ENCODE assay signal across 11 cellular contexts in the genomic region with DNA sequence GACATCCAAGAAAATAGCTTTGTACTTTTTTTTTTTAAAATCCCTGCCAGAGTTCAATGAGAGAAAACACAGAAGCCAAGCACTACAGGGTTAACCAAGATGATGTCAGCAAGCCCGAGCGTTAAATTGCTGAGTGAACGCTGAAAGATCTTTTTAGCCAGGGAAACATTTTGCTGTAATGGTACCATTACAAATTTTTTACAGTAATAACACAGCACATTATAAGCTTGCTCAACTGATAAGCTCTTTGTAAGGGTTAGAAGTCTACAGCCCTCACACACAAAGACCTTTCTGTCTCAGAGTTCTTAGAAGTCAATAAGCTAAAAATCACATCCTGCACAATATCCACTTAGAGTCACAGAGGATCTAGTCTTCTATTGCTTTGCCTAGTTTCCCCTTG. TPM values are rescaled to one million over a fixed set of nuclear protein-coding genes. Genes with fewer than 3 reads are reported as not detected.
DNase-seq lines count a peak whose midpoint lies in the region; ATAC-seq and TF ChIP-seq lines count a peak whose summit lies in the region.
"Had no signal": no experiment of that assay in that cellular context is flagged by ENCODE, and none has a peak within 500 bp of the region (broad histone marks: within the 10 kb centered on the region; RNA-seq: fewer than 3 reads in every experiment).

No MANE protein-coding gene starts in this region.

- no peak overlapping the region for H2BK120ac ChIP-seq in IMR-90 (ENCODE audit: low read depth, low read length)

- no peak overlapping the region for H2AFZ ChIP-seq in ACC112 (ENCODE audit: low read length, unreplicated experiment)
- H2AFZ ChIP-seq in IMR-90 (replicated peaks; ENCODE audit: low read length, poor library complexity): no peak overlapping the region

- no peak overlapping the region for H4K8ac ChIP-seq in IMR-90 (ENCODE audit: low read depth in 2 of 2, low read length in 2 of 2)

- H3K79me2 ChIP-seq in ACC112 (ENCODE audit: control insufficient read depth, insufficient read depth, low read length, unreplicated experiment): peaks cover 97% of the 10 kb centered on the region

- H3K36me3 ChIP-seq in ACC112 (ENCODE audit: insufficient read depth, low read length): peaks cover 18% of the 10 kb centered on the region
- H3K36me3 ChIP-seq in IMR-90 (ENCODE audit: control insufficient read depth, insufficient read depth, low read length): peaks cover 15% of the 10 kb centered on the region
- peaks cover 9% of the 10 kb centered on the region for H3K36me3 ChIP-seq in brain microvascular endothelial cell (replicated peaks)
- H3K36me3 ChIP-seq in mesodermal cell (ENCODE audit: control insufficient read depth, insufficient read depth, low read length): peaks cover 78% of the 10 kb centered on the region

- H3K9me1 ChIP-seq in IMR-90 (ENCODE audit: insufficient read depth, low read length): peaks cover 44% of the 10 kb centered on the region

- TF ChIP-seq CTCF in IMR-90 (conservative IDR thresholded peaks at IDR 0.05; ENCODE audit: low read depth, low read length) (no peak), brain microvascular endothelial cell (IDR thresholded peaks at IDR 0.05; ENCODE audit: low read depth, low read length, missing control alignments) (no peak)

- CTCF ChIA-PET in IMR-90 (lab: Yijun Ruan, JAX): no interaction called here

- no peak for DNase-seq in IMR-90
- no peak for DNase-seq in brain microvascular endothelial cell
- no peak for DNase-seq in NCI-H82 treated with DMSO at 0.1 percent for 48 hours (lab: John Stamatoyannopoulos, UW; ENCODE audit: unreplicated experiment)
- DNase-seq: NCI-H524 treated with DMSO at 0.1 percent for 48 hours; stimulated activated naive CD4-positive, alpha-beta T cell; WERI-Rb-1 had no signal

- no peak for TF ChIP-seq RAD21 in IMR-90 (IDR thresholded peaks at IDR 0.05; ENCODE audit: low read length)

- no TSS peak for BruUV-seq in IMR-90 (replicated peaks; lab: Mats Ljungman, UMichigan)

- dilution Hi-C loops in IMR-90 (cut with HindIII; ENCODE audit: low sequenced_read_pairs, unreplicated experiment): no loop called here

- no peak for TF ChIP-seq POLR2A in IMR-90 (IDR thresholded peaks at IDR 0.05; ENCODE audit: low read depth, low read length)

- peak; percentile 48 for ATAC-seq in IMR-90 (ENCODE audit: low read depth)
- no peak for ATAC-seq in HG02970 (IDR thresholded peaks at IDR 0.05; ENCODE audit: low FRiP score, unreplicated experiment)
- ATAC-seq in HG02973 (IDR thresholded peaks at IDR 0.05; ENCODE audit: unreplicated experiment): no peak
- ATAC-seq in HG03095 (IDR thresholded peaks at IDR 0.05; ENCODE audit: unreplicated experiment): no peak

- in situ Hi-C loops in IMR-90 (cut with MboI; ENCODE audit: low sequenced_read_pairs) (no loop called here), brain microvascular endothelial cell (cut with HindIII; ENCODE audit: low pct_ligation_motif_present, low sequenced_read_pairs) (no loop called here)

- peaks cover 7 to 79% of the 10 kb centered on the region in 2 experiments for H3K79me1 ChIP-seq in IMR-90 (ENCODE audit: low read depth in 1 of 2, low read length in 2 of 2)

- no peak overlapping the region for H3K9ac ChIP-seq in IMR-90 (ENCODE audit: low read depth, low read length)

- no peak overlapping the region for H2AK9ac ChIP-seq in IMR-90 (replicated peaks; ENCODE audit: low read depth, low read length, poor library complexity)

- no peak overlapping the region for H2BK5ac ChIP-seq in IMR-90 (ENCODE audit: low read depth, low read length, poor library complexity, severe bottlenecking)

- H3K27ac ChIP-seq in ACC112 (ENCODE audit: low read depth, low read length): peak overlapping the region; percentile 22; the same call in 1 of the 2 replicates
- H3K27ac ChIP-seq in IMR-90 (ENCODE audit: insufficient read depth, low read length): peak overlapping the region; percentile 8; the same call in 1 of the 2 replicates
- peak overlapping the region; percentile 14 for H3K27ac ChIP-seq in brain microvascular endothelial cell
- peak overlapping the region; percentile 74 for H3K27ac ChIP-seq in mesodermal cell (ENCODE audit: low read depth, low read length, severe bottlenecking)
- H3K27ac ChIP-seq: WERI-Rb-1 had no signal

- intact Hi-C loops in IMR-90 (cut with micrococcal nuclease): no loop called here

- peak overlapping the region; percentile 10; the same call in 1 of the 2 replicates for H3K23ac ChIP-seq in IMR-90 (ENCODE audit: low read depth, low read length)

- H3K4ac ChIP-seq in IMR-90 (ENCODE audit: low read depth, low read length): no peak overlapping the region

- POLR2A ChIA-PET in IMR-90 (lab: Charles Lee; ENCODE audit: unreplicated experiment): no interaction called here

- 0% methylated on average over 1 of the region's 3 CpGs; no CpG with 5 or more reads in 1 of the 2 experiments for whole genome bisulfite sequencing in IMR-90 (ENCODE audit: extremely low coverage in 2 of 2, insufficient read length in 1 of 2), 2 experiments
- WGBS in mesodermal cell (ENCODE audit: insufficient coverage in 2 of 2), 2 experiments: 86 to 93% methylated on average over 2 to 3 of the region's 3 CpGs

- H3K14ac ChIP-seq in IMR-90 (replicated peaks; ENCODE audit: low read depth, low read length): no peak overlapping the region

- H4K91ac ChIP-seq in IMR-90 (ENCODE audit: insufficient read depth, low read depth, low read length): no peak overlapping the region

- H3K27me3 ChIP-seq in ACC112 (ENCODE audit: insufficient read depth, low read length): no peaks in the 10 kb centered on the region
- no peaks in the 10 kb centered on the region for H3K27me3 ChIP-seq in IMR-90 (ENCODE audit: control insufficient read depth, insufficient read depth, low read length)
- no peaks in the 10 kb centered on the region for H3K27me3 ChIP-seq in brain microvascular endothelial cell (replicated peaks)

- peak overlapping the region; percentile 49; the same call in 1 of the 2 replicates for H3K4me2 ChIP-seq in IMR-90 (ENCODE audit: low read depth, low read length)

- no peaks in the 10 kb centered on the region for H3K9me3 ChIP-seq in IMR-90 (ENCODE audit: control insufficient read depth, insufficient read depth, low read length)
- H3K9me3 ChIP-seq in mesodermal cell (ENCODE audit: control insufficient read depth, low read length): no peaks in the 10 kb centered on the region

- H4K5ac ChIP-seq in IMR-90 (ENCODE audit: low read depth, low read length): peak overlapping the region; percentile 43; the same call in 1 of the 2 replicates

- no peak overlapping the region for H3K56ac ChIP-seq in IMR-90 (ENCODE audit: extremely low read depth, insufficient read depth, low read length)

- no peak overlapping the region for H2BK15ac ChIP-seq in IMR-90 (ENCODE audit: low read depth, low read length)

- H3K4me1 ChIP-seq in ACC112 (ENCODE audit: control insufficient read depth, insufficient read depth, low read length, unreplicated experiment) (no peaks in the 10 kb centered on the region), IMR-90 (ENCODE audit: control insufficient read depth, insufficient read depth, low read length) (peaks cover 27% of the 10 kb centered on the region), mesodermal cell (ENCODE audit: control insufficient read depth, insufficient read depth, low read length, poor library complexity, severe bottlenecking) (peaks cover 43% of the 10 kb centered on the region)

- H3K18ac ChIP-seq in IMR-90 (ENCODE audit: low read depth, low read length): no peak overlapping the region

- no peak overlapping the region for H2AK5ac ChIP-seq in IMR-90 (ENCODE audit: low read depth, low read length)

- H4K20me1 ChIP-seq in IMR-90 (ENCODE audit: insufficient read depth, low read length): peaks cover 96% of the 10 kb centered on the region

- H3K4me3 ChIP-seq in ACC112 (ENCODE audit: low read depth, low read length) (no peak overlapping the region), IMR-90 (ENCODE audit: insufficient read depth, low read depth, low read length) (no peak overlapping the region), brain microvascular endothelial cell (ENCODE audit: low read depth, low read length) (no peak overlapping the region), mesodermal cell (ENCODE audit: extremely low read depth, insufficient read depth, low read length, poor library complexity, severe bottlenecking) (no peak overlapping the region)

- no peak overlapping the region for H2BK20ac ChIP-seq in IMR-90 (ENCODE audit: low read depth, low read length)

TF ChIP-seq in IMR-90, 13 proteins besides CTCF, POLR2A, EP300 and RAD21:
- TF ChIP-seq NFE2L2 (IDR thresholded peaks at IDR 0.05; ENCODE audit: low read depth, low read length) (no peak), MAFK (IDR thresholded peaks at IDR 0.05; ENCODE audit: low read depth, low read length) (peak; percentile 9; the same call in 1 of the 2 replicates), MAZ (IDR thresholded peaks at IDR 0.05; ENCODE audit: borderline replicate concordance, low read depth, low read length) (no peak)
- TF ChIP-seq, protein P1, sequence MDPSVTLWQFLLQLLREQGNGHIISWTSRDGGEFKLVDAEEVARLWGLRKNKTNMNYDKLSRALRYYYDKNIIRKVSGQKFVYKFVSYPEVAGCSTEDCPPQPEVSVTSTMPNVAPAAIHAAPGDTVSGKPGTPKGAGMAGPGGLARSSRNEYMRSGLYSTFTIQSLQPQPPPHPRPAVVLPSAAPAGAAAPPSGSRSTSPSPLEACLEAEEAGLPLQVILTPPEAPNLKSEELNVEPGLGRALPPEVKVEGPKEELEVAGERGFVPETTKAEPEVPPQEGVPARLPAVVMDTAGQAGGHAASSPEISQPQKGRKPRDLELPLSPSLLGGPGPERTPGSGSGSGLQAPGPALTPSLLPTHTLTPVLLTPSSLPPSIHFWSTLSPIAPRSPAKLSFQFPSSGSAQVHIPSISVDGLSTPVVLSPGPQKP (IDR thresholded peaks at IDR 0.05; ENCODE audit: borderline replicate concordance, low read depth, low read length): no peak

RNA-seq across cellular contexts. Expression of a gene that starts 30.0 kb away (rescaled TPM):
- 53.2 and 55.3 TPM in 2 replicates for total RNA-seq in IMR-90 (2012; rRNA removed)
- 40.5 and 40.9 TPM in 2 replicates for polyA plus RNA-seq in IMR-90 (2012; rRNA removed)
- polyA plus RNA-seq in IMR-90 (2012; cell fraction: cytosol; rRNA removed): 12.6 and 25.0 TPM in 2 replicates
- 7.3 and 45.0 TPM in 2 replicates for polyA plus RNA-seq in IMR-90 (2012; cell fraction: nucleus; rRNA removed; ENCODE audit: low replicate concordance)
- polyA plus RNA-seq in mesodermal cell (2013, experiment 1 of 2): 44.2 TPM
- polyA plus RNA-seq in mesodermal cell (2013, experiment 2 of 2): 41.0 TPM

RNA-seq across cellular contexts. Expression of a gene that starts 55.4 kb away (rescaled TPM):
- total RNA-seq in IMR-90 (2012; rRNA removed): 39.8 and 67.5 TPM in 2 replicates
- 73.9 and 77.1 TPM in 2 replicates for polyA plus RNA-seq in IMR-90 (2012; rRNA removed)
- 61.9 and 89.3 TPM in 2 replicates for polyA plus RNA-seq in IMR-90 (2012; cell fraction: cytosol; rRNA removed)
- 72.4 and 84.7 TPM in 2 replicates for polyA plus RNA-seq in IMR-90 (2012; cell fraction: nucleus; rRNA removed; ENCODE audit: low replicate concordance)
- polyA plus RNA-seq in mesodermal cell (2013, experiment 1 of 2): 69.2 TPM
- 62.3 TPM for polyA plus RNA-seq in mesodermal cell (2013, experiment 2 of 2)

Comparison
In these comparisons a context has a peak if more than half of its experiments do, and no peak if none do; other contexts are left out.
1. H3K27ac ChIP-seq: peak in every context shown above with its lines; median percentile 74 in mesodermal cell; 22 in ACC112; 14 in brain microvascular endothelial cell; 8 in IMR-90.